8 cellular contexts compared by ENCODE assay signal in the genomic region with DNA sequence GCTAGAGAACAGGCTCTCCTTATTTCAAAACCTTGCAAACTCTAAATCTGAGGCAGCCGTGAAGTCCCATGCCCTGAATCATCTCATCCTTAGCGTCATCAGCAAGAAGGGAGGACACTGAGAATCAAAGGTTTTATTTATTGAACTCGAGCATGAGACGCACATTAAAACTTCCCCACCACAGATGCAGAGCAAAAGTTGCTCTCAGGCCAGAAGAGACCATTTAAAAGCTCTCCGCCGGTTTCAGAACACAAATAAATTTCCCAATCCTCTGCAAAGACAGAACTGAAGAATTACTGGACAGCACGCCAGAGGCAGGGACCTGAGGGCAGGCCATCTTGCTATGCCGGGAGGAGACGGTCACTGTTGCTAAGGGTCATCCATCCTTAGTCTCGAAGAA. TPM values are rescaled to one million over a fixed set of nuclear protein-coding genes. Genes with fewer than 3 reads are reported as not detected.
DNase-seq lines count a peak whose midpoint lies in the region; ATAC-seq lines count a peak whose summit lies in the region.

No MANE protein-coding gene starts in this region.

- no peaks in the 10 kb centered on the region for H3K27me3 Mint-ChIP-seq in activated CD4-positive, alpha-beta T cell treated with anti-CD3 and anti-CD28 coated beads, Interleukin-2, amount 10 ng/mL, durations not matched to agents 24 days and 14 days
- H3K27me3 Mint-ChIP-seq in activated naive CD8-positive, alpha-beta T cell treated with anti-CD3 and anti-CD28 coated beads for 36 hours, result no peaks in the 10 kb centered on the region
- H3K27me3 Mint-ChIP-seq in immature natural killer cell (ENCODE audit: low read depth in 3 of 3), result peaks cover 0 to 3% (median 2%) of the 10 kb centered on the region in 3 donors

- H3K36me3 Mint-ChIP-seq in activated CD4-positive, alpha-beta T cell treated with anti-CD3 and anti-CD28 coated beads, Interleukin-2, amount 10 ng/mL, durations not matched to agents 24 days and 14 days (ENCODE audit: low read depth), result peaks cover 38% of the 10 kb centered on the region
- peaks cover 4% of the 10 kb centered on the region for H3K36me3 Mint-ChIP-seq in activated naive CD8-positive, alpha-beta T cell treated with anti-CD3 and anti-CD28 coated beads for 36 hours
- H3K36me3 Mint-ChIP-seq in immature natural killer cell, result peaks cover 0 to 5% (median 0%) of the 10 kb centered on the region in 3 donors

- H3K27ac Mint-ChIP-seq in activated CD4-positive, alpha-beta T cell treated with anti-CD3 and anti-CD28 coated beads, Interleukin-2, amount 10 ng/mL, durations not matched to agents 24 days and 14 days, result peak overlapping the region; percentile 76
- no peak overlapping the region for H3K27ac Mint-ChIP-seq in activated naive CD8-positive, alpha-beta T cell treated with anti-CD3 and anti-CD28 coated beads for 36 hours
- H3K27ac Mint-ChIP-seq in immature natural killer cell, result peak overlapping the region; percentile 79 to 92 (median 88)

- H3K9me3 Mint-ChIP-seq in activated CD4-positive, alpha-beta T cell treated with anti-CD3 and anti-CD28 coated beads, Interleukin-2, amount 10 ng/mL, durations not matched to agents 24 days and 14 days, result no peaks in the 10 kb centered on the region
- H3K9me3 Mint-ChIP-seq in activated naive CD8-positive, alpha-beta T cell treated with anti-CD3 and anti-CD28 coated beads for 36 hours, result no peaks in the 10 kb centered on the region
- no peaks in the 10 kb centered on the region for H3K9me3 Mint-ChIP-seq in immature natural killer cell

- peak overlapping the region; percentile 95 for H3K4me3 Mint-ChIP-seq in activated CD4-positive, alpha-beta T cell treated with anti-CD3 and anti-CD28 coated beads, Interleukin-2, amount 10 ng/mL, durations not matched to agents 24 days and 14 days
- H3K4me3 Mint-ChIP-seq in activated naive CD8-positive, alpha-beta T cell treated with anti-CD3 and anti-CD28 coated beads for 36 hours, result peak overlapping the region; percentile 88
- peak overlapping the region; percentile 85 to 92 (median 88) for H3K4me3 Mint-ChIP-seq in immature natural killer cell

- H3K4me1 Mint-ChIP-seq in activated CD4-positive, alpha-beta T cell treated with anti-CD3 and anti-CD28 coated beads, Interleukin-2, amount 10 ng/mL, durations not matched to agents 24 days and 14 days, result peaks cover 42% of the 10 kb centered on the region
- peaks cover 44% of the 10 kb centered on the region for H3K4me1 Mint-ChIP-seq in activated naive CD8-positive, alpha-beta T cell treated with anti-CD3 and anti-CD28 coated beads for 36 hours
- peaks cover 29 to 59% of the 10 kb centered on the region in 2 donors for H3K4me1 Mint-ChIP-seq in immature natural killer cell

- no peak for DNase-seq in activated CD4-positive, alpha-beta T cell treated with anti-CD3 and anti-CD28 coated beads, Interleukin-2, amount 10 ng/mL, durations not matched to agents 24 days and 14 days
- no peak for DNase-seq in activated CD4-positive, alpha-beta T cell treated with anti-CD3 and anti-CD28 coated beads for 1 hour
- no peak for DNase-seq in activated naive CD8-positive, alpha-beta T cell treated with anti-CD3 and anti-CD28 coated beads for 36 hours
- DNase-seq in immature natural killer cell, result no peak
- DNase-seq in NCI-H69 (lab: John Stamatoyannopoulos, UW), result no peak

- no peak for ATAC-seq in HG03280 (IDR thresholded peaks at IDR 0.05; ENCODE audit: unreplicated experiment)
- ATAC-seq in GM19023 (IDR thresholded peaks at IDR 0.05; ENCODE audit: unreplicated experiment), result no peak

- intact Hi-C loops in activated CD4-positive, alpha-beta T cell treated with anti-CD3 and anti-CD28 coated beads, Interleukin-2, amount 10 ng/mL, durations not matched to agents 24 days and 14 days (cut with micrococcal nuclease), result loop anchor here (10.0 kb wide), 1 partner anchor 210 kb away; a partner anchor contains a TSS

- H3K27ac ChIP-seq in temporal lobe (ENCODE audit: low read depth, low read length), result peak overlapping the region; percentile 41

RNA-seq across cellular contexts. Expression of a gene that starts 1.3 kb away (rescaled TPM):
- total RNA-seq in activated CD4-positive, alpha-beta T cell treated with anti-CD3 and anti-CD28 coated beads, Interleukin-2, amount 10 ng/mL, durations not matched to agents 24 days and 14 days, result 20.2 and 21.0 TPM in 2 replicates
- 10 to 100 TPM; 16.4 to 17.4 TPM for total RNA-seq in activated naive CD8-positive, alpha-beta T cell treated with anti-CD3 and anti-CD28 coated beads for 36 hours
- polyA plus RNA-seq in immature natural killer cell, result 1 to 10 TPM; 2.7 to 7.8 (median 4.2) TPM
- total RNA-seq in temporal lobe, result 13.5 TPM

RNA-seq across cellular contexts. Expression of a gene that starts 26.5 kb away (rescaled TPM):
- total RNA-seq in activated CD4-positive, alpha-beta T cell treated with anti-CD3 and anti-CD28 coated beads, Interleukin-2, amount 10 ng/mL, durations not matched to agents 24 days and 14 days, result 77.5 and 80.4 TPM in 2 replicates
- total RNA-seq in activated naive CD8-positive, alpha-beta T cell treated with anti-CD3 and anti-CD28 coated beads for 36 hours, result 10 to 100 TPM; 91.8 to 97.2 TPM
- 10 to 100 TPM; 35.8 to 41.3 (median 35.9) TPM for polyA plus RNA-seq in immature natural killer cell
- 28.5 TPM for total RNA-seq in temporal lobe
